ENCODE assay signal across 9 cellular contexts in the genomic region with DNA sequence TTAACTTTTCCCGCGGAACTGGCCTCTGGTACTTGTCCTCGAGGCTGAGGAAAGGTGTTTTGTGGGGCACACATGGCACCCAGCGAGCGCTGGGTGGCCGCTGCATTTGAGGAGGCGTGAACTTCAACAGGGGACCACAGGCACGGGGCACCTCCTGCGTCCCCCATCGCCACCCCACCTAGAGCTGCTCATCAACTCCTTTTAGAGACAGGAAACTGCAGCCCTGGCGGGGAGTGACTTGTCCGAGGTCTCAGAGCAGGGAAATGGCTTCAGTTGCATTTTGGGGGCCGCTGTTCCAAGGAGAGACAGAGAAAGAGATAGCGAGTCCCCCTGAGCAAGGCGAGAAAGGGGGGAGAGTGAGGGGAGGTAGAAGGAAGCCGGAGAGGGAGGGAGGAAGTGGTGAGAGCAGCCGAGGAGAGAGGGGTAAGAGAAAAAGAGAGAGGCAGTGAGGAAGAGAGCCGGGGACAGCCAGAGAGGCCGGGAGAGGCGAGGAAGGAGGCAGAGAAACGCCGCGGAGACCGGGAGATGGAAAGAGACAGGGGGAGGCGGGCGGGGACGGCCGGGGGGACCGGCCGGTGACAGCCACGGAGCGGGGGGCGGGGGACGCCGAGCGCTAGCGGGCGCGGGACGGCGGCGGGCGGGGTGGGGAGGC. TPM values are rescaled to one million over a fixed set of nuclear protein-coding genes. Genes with fewer than 3 reads are reported as not detected.
DNase-seq lines count a peak whose midpoint lies in the region; ATAC-seq lines count a peak whose summit lies in the region.
"Had no signal": no experiment of that assay in that cellular context is flagged by ENCODE, and none has a peak within 500 bp of the region (broad histone marks: within the 10 kb centered on the region; RNA-seq: fewer than 3 reads in every experiment).

No MANE protein-coding gene starts in this region.

- H3K27me3 ChIP-seq in BLaER1 treated with 17β-estradiol and CSF1 and Interleukin-3, amounts not matched to agents 10 nM and 100 nM = peaks cover 82 to 100% (median 99%) of the 10 kb centered on the region in 11 experiments
- peaks cover 92% of the 10 kb centered on the region for H3K27me3 ChIP-seq in GM23248 (replicated peaks; ENCODE audit: insufficient read depth)

- H3K9me2 ChIP-seq in GM23248 (ENCODE audit: insufficient read depth) = no peaks in the 10 kb centered on the region

- H4K20me1 ChIP-seq in BLaER1 treated with 17β-estradiol and CSF1 and Interleukin-3, amounts not matched to agents 10 nM and 100 nM = peaks cover 0 to 73% (median 55%) of the 10 kb centered on the region in 11 experiments; a peak in 18 of 22 replicates
- H4K20me1 ChIP-seq in GM23248 (ENCODE audit: insufficient read depth) = no peaks in the 10 kb centered on the region

- no peak overlapping the region for H3K27ac ChIP-seq in BLaER1 treated with 17β-estradiol and CSF1 and Interleukin-3, amounts not matched to agents 10 nM and 100 nM
- H3K27ac ChIP-seq in GM23248 = no peak overlapping the region

- peak overlapping the region; percentile 95 for H3K4me3 Mint-ChIP-seq in activated naive CD8-positive, alpha-beta T cell treated with anti-CD3 and anti-CD28 coated beads, Interleukin-2, amount 10 ng/mL, durations not matched to agents 7 days and 5 days
- peak overlapping the region; percentile 82 to 96 (median 90) for H3K4me3 Mint-ChIP-seq in naive thymus-derived CD8-positive, alpha-beta T cell

- no peaks in the 10 kb centered on the region for H3K9me3 ChIP-seq in BLaER1 treated with 17β-estradiol and CSF1 and Interleukin-3, amounts not matched to agents 10 nM and 100 nM (replicated peaks in 1 of 11)
- no peaks in the 10 kb centered on the region for H3K9me3 ChIP-seq in GM23248 (ENCODE audit: low read depth)

- DNase-seq in GM23248 = no peak
- no peak for DNase-seq in activated naive CD8-positive, alpha-beta T cell treated with anti-CD3 and anti-CD28 coated beads, Interleukin-2, amount 10 ng/mL, durations not matched to agents 7 days and 5 days
- peak in 1 of 10 donors; percentile 32 for DNase-seq in naive thymus-derived CD8-positive, alpha-beta T cell
- no peak for DNase-seq in H4 (ENCODE audit: low spot score)
- no peak for DNase-seq in anterior cingulate cortex (lab: John Stamatoyannopoulos, UW)

- peaks cover 3% of the 10 kb centered on the region for H3K36me3 Mint-ChIP-seq in activated naive CD8-positive, alpha-beta T cell treated with anti-CD3 and anti-CD28 coated beads, Interleukin-2, amount 10 ng/mL, durations not matched to agents 7 days and 5 days
- peaks cover 0 to 10% (median 2%) of the 10 kb centered on the region in 3 donors for H3K36me3 Mint-ChIP-seq in naive thymus-derived CD8-positive, alpha-beta T cell

- 0 out of 2 replicates have a peak overlapping the region, but pooled peaks have one; percentile 59 for H2AFZ ChIP-seq in GM23248

- peak overlapping the region; percentile 33 to 95 (median 65); a peak in 19 of 22 replicates for H3K4me2 ChIP-seq in BLaER1 treated with 17β-estradiol and CSF1 and Interleukin-3, amounts not matched to agents 10 nM and 100 nM
- H3K4me2 ChIP-seq in GM23248 (ENCODE audit: unreplicated experiment) = peak overlapping the region; percentile 58

- peak overlapping the region; percentile 67 for H3K27ac Mint-ChIP-seq in activated naive CD8-positive, alpha-beta T cell treated with anti-CD3 and anti-CD28 coated beads, Interleukin-2, amount 10 ng/mL, durations not matched to agents 7 days and 5 days
- H3K27ac Mint-ChIP-seq in naive thymus-derived CD8-positive, alpha-beta T cell = peak overlapping the region in 4 of 10 donors; percentile 15 to 89 (median 22)

- in situ Hi-C loops in GM23248 (cut with MboI) = no loop called here

- 19 to 42% methylated on average over 18 to 36 of the region's 43 CpGs for WGBS in GM23248 (ENCODE audit: low coverage in 1 of 2, low lambda C conversion rate in 2 of 2, missing lambda C conversion rate in 2 of 2), 2 experiments

- peaks cover 0 to 42% (median 20%) of the 10 kb centered on the region in 10 experiments; a peak in 14 of 20 replicates for H3K4me1 ChIP-seq in BLaER1 treated with 17β-estradiol and CSF1 and Interleukin-3, amounts not matched to agents 10 nM and 100 nM
- H3K4me1 ChIP-seq in GM23248 (ENCODE audit: insufficient read depth) = no peaks in the 10 kb centered on the region

- H3K9ac ChIP-seq in BLaER1 treated with 17β-estradiol and CSF1 and Interleukin-3, amounts not matched to agents 10 nM and 100 nM = peak overlapping the region in 2 of 11 experiments; percentile 33 to 51; a peak in 2 of 22 replicates
- no peak overlapping the region for H3K9ac ChIP-seq in GM23248

- peak overlapping the region in 9 of 10 experiments; percentile 35 to 60 (median 42); a peak in 14 of 20 replicates for H3K4me3 ChIP-seq in BLaER1 treated with 17β-estradiol and CSF1 and Interleukin-3, amounts not matched to agents 10 nM and 100 nM
- H3K4me3 ChIP-seq in GM23248 = peak overlapping the region; percentile 51

- H3K36me3 ChIP-seq in BLaER1 treated with 17β-estradiol and CSF1 and Interleukin-3, amounts not matched to agents 10 nM and 100 nM = no peaks in the 10 kb centered on the region
- H3K36me3 ChIP-seq in GM23248 (ENCODE audit: low read depth) = no peaks in the 10 kb centered on the region

- peak; percentile 28 for ATAC-seq in activated naive CD8-positive, alpha-beta T cell treated with anti-CD3 and anti-CD28 coated beads, Interleukin-2, amount 10 ng/mL, durations not matched to agents 7 days and 5 days (ENCODE audit: low read depth)
- peak; percentile 50 to 57 for ATAC-seq in naive thymus-derived CD8-positive, alpha-beta T cell
- ATAC-seq in GM19324 (IDR thresholded peaks at IDR 0.05; ENCODE audit: low FRiP score, unreplicated experiment) (no peak), HG02610 (IDR thresholded peaks at IDR 0.05; ENCODE audit: unreplicated experiment) (no peak)

- H3F3A ChIP-seq in GM23248 (ENCODE audit: insufficient read depth) = no peaks in the 10 kb centered on the region

- POLR2A ChIA-PET in activated naive CD8-positive, alpha-beta T cell treated with anti-CD3 and anti-CD28 coated beads, Interleukin-2, amount 10 ng/mL, durations not matched to agents 7 days and 5 days (lab: Charles Lee) = no interaction called here
- POLR2A ChIA-PET in naive thymus-derived CD8-positive, alpha-beta T cell (lab: Charles Lee) = no interaction called here

- no peaks in the 10 kb centered on the region for H3K79me2 ChIP-seq in GM23248 (ENCODE audit: insufficient read depth)

- H3K9me3 Mint-ChIP-seq in activated naive CD8-positive, alpha-beta T cell treated with anti-CD3 and anti-CD28 coated beads, Interleukin-2, amount 10 ng/mL, durations not matched to agents 7 days and 5 days = no peaks in the 10 kb centered on the region
- no peaks in the 10 kb centered on the region for H3K9me3 Mint-ChIP-seq in naive thymus-derived CD8-positive, alpha-beta T cell

- peaks cover 91% of the 10 kb centered on the region for H3K27me3 Mint-ChIP-seq in activated naive CD8-positive, alpha-beta T cell treated with anti-CD3 and anti-CD28 coated beads, Interleukin-2, amount 10 ng/mL, durations not matched to agents 7 days and 5 days
- peaks cover 55 to 97% (median 84%) of the 10 kb centered on the region in 5 donors for H3K27me3 Mint-ChIP-seq in naive thymus-derived CD8-positive, alpha-beta T cell

- H3K4me1 Mint-ChIP-seq in activated naive CD8-positive, alpha-beta T cell treated with anti-CD3 and anti-CD28 coated beads, Interleukin-2, amount 10 ng/mL, durations not matched to agents 7 days and 5 days = peaks cover 24% of the 10 kb centered on the region
- H3K4me1 Mint-ChIP-seq in naive thymus-derived CD8-positive, alpha-beta T cell = peaks cover 17 to 45% (median 34%) of the 10 kb centered on the region in 4 donors

RNA-seq across cellular contexts. Expression of gene LHX2, which starts 12.5 kb away (rescaled TPM):
- total RNA-seq in GM23248 (2014; rRNA removed; shearing (Covaris generic)) = not detected in 2 replicates
- not detected in 2 replicates for polyA plus RNA-seq in GM23248 (2016; fragmentation: Nextera tagmentation; extraction: Ambion mirVana)
- not detected for total RNA-seq in activated naive CD8-positive, alpha-beta T cell treated with anti-CD3 and anti-CD28 coated beads, Interleukin-2, amount 10 ng/mL, durations not matched to agents 7 days and 5 days
- not detected for total RNA-seq in naive thymus-derived CD8-positive, alpha-beta T cell
- polyA plus RNA-seq in naive thymus-derived CD8-positive, alpha-beta T cell = not detected
- total RNA-seq in H4 (2014; rRNA removed; shearing (Covaris generic)) = 2.2 and 8.5 TPM in 2 replicates
- total RNA-seq: pulmonary artery endothelial cell had no signal

Comparison
In these comparisons a context has a peak if more than half of its experiments do, and no peak if none do; other contexts are left out.
1. ATAC-seq: peak in activated naive CD8-positive, alpha-beta T cell treated with anti-CD3 and anti-CD28 coated beads, Interleukin-2, amount 10 ng/mL, durations not matched to agents 7 days and 5 days (single experiment) and naive thymus-derived CD8-positive, alpha-beta T cell (2 of 2); none in GM19324 (single experiment) and HG02610 (single experiment).